Comparison of ENCODE assay signal across 8 cellular contexts in the genomic region with DNA sequence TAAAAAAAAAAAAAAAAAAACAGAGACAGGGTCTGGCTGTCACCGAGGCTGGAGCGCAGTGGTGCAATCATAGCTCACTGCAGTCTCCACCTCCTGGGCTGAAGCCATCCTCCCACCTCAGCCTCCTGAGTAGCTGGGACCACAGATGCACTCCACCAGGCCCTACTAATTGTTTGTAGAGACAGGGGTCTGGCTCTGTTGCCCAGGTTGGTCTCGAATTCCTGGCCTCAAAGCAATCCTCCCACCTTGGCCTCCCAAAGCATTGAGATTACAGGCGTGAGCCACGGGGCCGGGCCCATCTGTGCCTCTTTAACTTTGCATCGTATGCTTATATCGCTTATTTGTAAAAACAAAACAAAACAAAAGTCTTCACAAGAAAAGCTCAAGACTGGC. TPM values are rescaled to one million over a fixed set of nuclear protein-coding genes. Genes with fewer than 3 reads are reported as not detected.
A peak's percentile ranks its signal among the peaks of the same experiment; 100 is the strongest.
DNase-seq lines count a peak whose midpoint lies in the region; TF ChIP-seq lines count a peak whose summit lies in the region.

No MANE protein-coding gene starts in this region.

- no peaks in the 10 kb centered on the region for H3K36me3 Mint-ChIP-seq in neural crest cell (ENCODE audit: low read depth)

- H3K27ac ChIP-seq in DOHH2 (ENCODE audit: low read depth, low read length) (0 out of 2 replicates have a peak overlapping the region, but pooled peaks have one; percentile 3), SK-N-MC (peak overlapping the region; percentile 98)

- peaks cover 52% of the 10 kb centered on the region for H3K4me1 ChIP-seq in DOHH2 (ENCODE audit: control insufficient read depth, low read length)

- no peak overlapping the region for H3K27ac Mint-ChIP-seq in neural crest cell (ENCODE audit: unreplicated experiment)

- H3K9me2 ChIP-seq in DOHH2 (replicated peaks; ENCODE audit: control insufficient read depth, low read length): no peaks in the 10 kb centered on the region

- H4K20me1 ChIP-seq in DOHH2 (ENCODE audit: control insufficient read depth, insufficient read depth, low read depth, low read length): no peaks in the 10 kb centered on the region

- H3K36me3 ChIP-seq in DOHH2 (ENCODE audit: control insufficient read depth, low read length): no peaks in the 10 kb centered on the region
- peaks cover 10% of the 10 kb centered on the region; the same call in 1 of the 2 replicates for H3K36me3 ChIP-seq in SK-N-MC (ENCODE audit: insufficient read depth, low read length)

- peak overlapping the region; percentile 72 for H3K4me3 Mint-ChIP-seq in neural crest cell

- H3F3A ChIP-seq in DOHH2 (ENCODE audit: control insufficient read depth, insufficient read depth): peaks cover 15% of the 10 kb centered on the region

- H3K9me3 ChIP-seq in DOHH2 (ENCODE audit: control insufficient read depth, insufficient read depth, low read length) (no peaks in the 10 kb centered on the region), SK-N-MC (ENCODE audit: low read depth, low read length) (no peaks in the 10 kb centered on the region)

- peak overlapping the region; percentile 83 for H3K9ac ChIP-seq in SK-N-MC (ENCODE audit: insufficient read length)

- peaks cover 25% of the 10 kb centered on the region for H3K4me1 Mint-ChIP-seq in neural crest cell

- H3K27me3 Mint-ChIP-seq in neural crest cell (ENCODE audit: low read depth): peaks cover 78% of the 10 kb centered on the region

- no peaks in the 10 kb centered on the region for H3K9me3 Mint-ChIP-seq in neural crest cell

- H3K27me3 ChIP-seq in DOHH2 (ENCODE audit: control insufficient read depth, low read length): peaks cover 46% of the 10 kb centered on the region

- H3K4me3 ChIP-seq in DOHH2 (ENCODE audit: low read length) (peak overlapping the region; percentile 72), SK-N-MC (peak overlapping the region; percentile 81)

- TF ChIP-seq CTCF in DOHH2 (IDR thresholded peaks at IDR 0.05; ENCODE audit: low read depth, low read length, poor library complexity, severe bottlenecking) (no peak), neural crest cell (conservative IDR thresholded peaks at IDR 0.05) (no peak)

- peak overlapping the region; percentile 82 for H3K4me2 ChIP-seq in DOHH2 (ENCODE audit: low read length)

- no peaks in the 10 kb centered on the region for H3K79me2 ChIP-seq in DOHH2 (ENCODE audit: control insufficient read depth, low read length)

- DNase-seq in SK-N-MC (ENCODE audit: low read depth, low spot score) (no peak), dermis blood vessel endothelial cell (peak; percentile 26), neural crest cell (ENCODE audit: low read depth, low spot score) (no peak), RKO (ENCODE audit: low spot score) (no peak), iPS-NIHi11 (ENCODE audit: low spot score) (no peak), DMS114 treated with DMSO at 0.1 percent for 48 hours (lab: John Stamatoyannopoulos, UW; ENCODE audit: unreplicated experiment) (no peak), NCI-H526 treated with DMSO at 0.1 percent for 48 hours (lab: John Stamatoyannopoulos, UW) (no peak)

RNA-seq across cellular contexts. Expression of a gene that starts 3.1 kb away (rescaled TPM):
- total RNA-seq in dermis blood vessel endothelial cell (141 and 197 TPM in 2 replicates), neural crest cell (0.48 and 0.54 TPM in 2 replicates)

Comparison
In these comparisons a context has a peak if more than half of its experiments do, and no peak if none do; other contexts are left out.
1. RNA of a gene that starts 3.1 kb away (total RNA-seq): 141 to 197 TPM in dermis blood vessel endothelial cell; 0.48 to 0.54 TPM in neural crest cell; every median in the first group is over 10 times any median in the second.